In genomic region chr1:227952374-227953021, GRCh38 we compare ENCODE assay signal across 22 cellular contexts. TPM values are rescaled to one million over a fixed set of nuclear protein-coding genes. Genes with fewer than 3 reads are reported as not detected.
A peak's percentile ranks its signal among the peaks of the same experiment; 100 is the strongest.
DNase-seq lines count a peak whose midpoint lies in the region; ATAC-seq lines count a peak whose summit lies in the region.
"Had no signal": no experiment of that assay in that cellular context is flagged by ENCODE, and none has a peak within 500 bp of the region (broad histone marks: within the 10 kb centered on the region; RNA-seq: fewer than 3 reads in every experiment).

No MANE protein-coding gene starts in this region.

- peaks cover 21% of the 10 kb centered on the region for H3K4me1 ChIP-seq in NT2/D1 (ENCODE audit: insufficient read depth, insufficient read length)

- H3K4me3 ChIP-seq in NT2/D1 (ENCODE audit: insufficient read length, low read depth): no peak overlapping the region
- H3K4me3 ChIP-seq: SJSA1, transverse colon had no signal

- DNase-seq in NCI-H146 (lab: John Stamatoyannopoulos, UW) (peak; percentile 8), NCI-H146 treated with DMSO at 0.1 percent for 48 hours (lab: John Stamatoyannopoulos, UW; ENCODE audit: unreplicated experiment) (no peak), NT2/D1 (ENCODE audit: low read depth, low spot score) (no peak), left lobe of liver (ENCODE audit: low spot score) (peak; percentile 32), sciatic nerve (ENCODE audit: low spot score) (peak; percentile 57), globus pallidus (ENCODE audit: low spot score) (no peak), inferior parietal cortex (ENCODE audit: extremely low spot score) (no peak), HuH-7.5 (ENCODE audit: low spot score) (no peak)
- DNase-seq: activated CD4-positive, alpha-beta T cell treated with anti-CD3 and anti-CD28 coated beads for 36 hours; activated naive CD8-positive, alpha-beta T cell treated with anti-CD3 and anti-CD28 coated beads, Interleukin-2, amount 10 ng/mL, durations not matched to agents 7 days and 5 days; KBM-7; naive thymus-derived CD4-positive, alpha-beta T cell; NCI-H1436 treated with DMSO at 0.1 percent for 48 hours; NCI-H510A; stimulated activated CD8-positive, alpha-beta memory T cell treated with anti-CD3 and anti-CD28 coated beads, Interleukin-4, amount 100 ng/mL, for 48 hours; transverse colon had no signal

- peaks cover 14% of the 10 kb centered on the region for H3K27me3 ChIP-seq in NT2/D1 (ENCODE audit: insufficient read depth, insufficient read length)
- H3K27me3 ChIP-seq: SJSA1 had no signal

- peak overlapping the region; percentile 24 for H3K9ac ChIP-seq in NT2/D1 (ENCODE audit: insufficient read length, low read depth)

- peaks cover 18% of the 10 kb centered on the region; the same call in 1 of the 2 replicates for H3K9me3 ChIP-seq in NT2/D1 (ENCODE audit: insufficient read depth, low read length)
- H3K9me3 ChIP-seq: transverse colon had no signal

- intact Hi-C loops in sciatic nerve (cut with DNase I): no loop called here

- H3K36me3 ChIP-seq in NT2/D1 (ENCODE audit: insufficient read depth, insufficient read length, low read length): peaks cover 10% of the 10 kb centered on the region
- H3K36me3 ChIP-seq: transverse colon had no signal

- ATAC-seq in left lobe of liver (no peak), sciatic nerve (peak; percentile 16)
- ATAC-seq: CD8-positive, alpha-beta T cell; naive thymus-derived CD4-positive, alpha-beta T cell had no signal

RNA-seq across cellular contexts. Expression of gene WNT9A, which starts 4.8 kb away (rescaled TPM):
- total RNA-seq in left lobe of liver: 0.05 TPM
- 11.4 TPM for total RNA-seq in sciatic nerve
- total RNA-seq: activated CD8-positive, alpha-beta memory T cell treated with anti-CD3 and anti-CD28 coated beads for 36 hours; activated T-helper 1 cell treated with anti-CD3 and anti-CD28 coated beads, Interleukin-12 subunit alpha, Interleukin-12 subunit beta, Interleukin-2, Interleukin-4 antibody, amounts not matched to agents 30 ng/mL and 10 ng/mL and 1 ng/mL, durations not matched to agents 14 hours and 24 hours and 36 hours; CD8-positive, alpha-beta T cell had no signal

RNA-seq across cellular contexts. Expression of gene WNT3A, which starts 54.3 kb away (rescaled TPM):
- total RNA-seq in left lobe of liver (not detected), sciatic nerve (not detected)
- total RNA-seq: activated CD4-positive, alpha-beta T cell treated with anti-CD3 and anti-CD28 coated beads for 36 hours; activated CD8-positive, alpha-beta memory T cell treated with anti-CD3 and anti-CD28 coated beads for 36 hours; activated naive CD8-positive, alpha-beta T cell treated with anti-CD3 and anti-CD28 coated beads, Interleukin-2, amount 10 ng/mL, durations not matched to agents 7 days and 5 days; activated T-helper 1 cell treated with anti-CD3 and anti-CD28 coated beads, Interleukin-12 subunit alpha, Interleukin-12 subunit beta, Interleukin-2, Interleukin-4 antibody, amounts not matched to agents 30 ng/mL and 10 ng/mL and 1 ng/mL, durations not matched to agents 14 hours and 24 hours and 36 hours; naive thymus-derived CD4-positive, alpha-beta T cell; omental fat pad; SJSA1; T-helper 1 cell treated with Interleukin-12 subunit alpha and Interleukin-12 subunit beta and Interleukin-4 antibody, amounts not matched to agents 30 ng/mL and 1 ng/mL, for 36 hours; transverse colon had no signal

Comparison
In these comparisons a context has a peak if more than half of its experiments do, and no peak if none do; other contexts are left out.
1. DNase-seq: peak in NCI-H146 (single experiment), left lobe of liver (single experiment) and sciatic nerve (single experiment); none in NCI-H146 treated with DMSO at 0.1 percent for 48 hours (single experiment), NT2/D1 (single experiment), globus pallidus (single experiment), inferior parietal cortex (single experiment) and HuH-7.5 (single experiment).
2. RNA of gene WNT9A, which starts 4.8 kb away (total RNA-seq): 11.4 TPM in sciatic nerve (single experiment); 0.05 TPM in left lobe of liver (single experiment); every median in the first group is over 10 times any median in the second.